ENCODE assay signal across 1 cellular context in genomic region chr3:151875759-151876158, GRCh38.
TF ChIP-seq lines count a peak whose summit lies in the region.

No MANE protein-coding gene starts in this region.

TF ChIP-seq in GM23338, 12 proteins besides CTCF, POLR2A, EP300 and RAD21 (continued from another document):
- TF ChIP-seq REST (IDR thresholded peaks at IDR 0.05; ENCODE audit: unreplicated experiment) (no peak), NANOG (IDR thresholded peaks at IDR 0.05; ENCODE audit: borderline replicate concordance) (no peak), ETS1 (IDR thresholded peaks at IDR 0.05) (no peak), EZH2 (IDR thresholded peaks at IDR 0.05; ENCODE audit: low read depth, unreplicated experiment) (no peak)
TF ChIP-seq in GM23338: peak in this region for 0.
